In the genomic region with DNA sequence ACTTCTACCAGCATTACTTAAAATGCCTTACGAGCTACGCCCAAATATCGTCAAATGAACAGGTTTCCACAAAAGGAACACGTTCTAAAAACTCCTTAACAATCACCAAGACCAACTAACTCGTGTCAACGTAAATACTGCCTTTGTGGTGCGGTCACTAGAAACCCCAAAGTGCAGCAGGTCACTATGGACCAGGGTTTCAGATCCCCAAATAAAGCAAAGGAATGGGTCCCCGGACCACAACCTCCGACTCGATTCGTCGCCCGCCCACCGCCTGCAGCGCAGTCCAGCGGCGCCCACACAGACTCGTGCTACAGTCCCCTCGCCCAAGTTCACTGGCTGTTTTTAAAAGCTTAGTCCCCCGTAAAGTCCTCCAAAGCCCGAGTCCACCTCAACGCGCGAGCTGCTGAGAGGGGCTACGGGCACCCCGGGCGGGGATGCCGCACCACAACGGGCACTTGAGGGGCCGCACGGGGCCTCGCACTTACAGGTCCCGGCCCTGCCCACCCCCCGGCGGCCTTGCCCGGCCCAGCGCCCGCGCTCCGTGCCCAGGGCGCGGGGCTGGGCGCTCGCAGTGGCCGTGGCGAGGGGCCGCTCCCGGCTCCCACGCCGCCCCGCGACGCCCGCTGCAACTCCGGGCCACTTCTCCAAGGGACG, we compare ENCODE assay signal across 2 cellular contexts.
A peak's percentile ranks its signal among the peaks of the same experiment; 100 is the strongest.
TF ChIP-seq lines count a peak whose summit lies in the region.

No MANE protein-coding gene starts in this region.

TF ChIP-seq in HEK293, 187 proteins besides CTCF, POLR2A, EP300 and RAD21 (continued from another document and continues in another):
- TF ChIP-seq, protein P1, sequence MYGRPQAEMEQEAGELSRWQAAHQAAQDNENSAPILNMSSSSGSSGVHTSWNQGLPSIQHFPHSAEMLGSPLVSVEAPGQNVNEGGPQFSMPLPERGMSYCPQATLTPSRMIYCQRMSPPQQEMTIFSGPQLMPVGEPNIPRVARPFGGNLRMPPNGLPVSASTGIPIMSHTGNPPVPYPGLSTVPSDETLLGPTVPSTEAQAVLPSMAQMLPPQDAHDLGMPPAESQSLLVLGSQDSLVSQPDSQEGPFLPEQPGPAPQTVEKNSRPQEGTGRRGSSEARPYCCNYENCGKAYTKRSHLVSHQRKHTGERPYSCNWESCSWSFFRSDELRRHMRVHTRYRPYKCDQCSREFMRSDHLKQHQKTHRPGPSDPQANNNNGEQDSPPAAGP (tag by site-specific recombination; IDR thresholded peaks at IDR 0.05) = no peak
- TF ChIP-seq WT1 (tag by site-specific recombination; IDR thresholded peaks at IDR 0.05) (no peak), TRIM28 (IDR thresholded peaks at IDR 0.05; ENCODE audit: borderline replicate concordance, low read length) (no peak), ZNF311 (tag by site-specific recombination; IDR thresholded peaks at IDR 0.05; ENCODE audit: borderline replicate concordance) (no peak), ZNF76 (tag by site-specific recombination; IDR thresholded peaks at IDR 0.05; ENCODE audit: borderline replicate concordance, low read depth) (no peak), ZNF138 (tag by site-specific recombination; IDR thresholded peaks at IDR 0.05; ENCODE audit: borderline replicate concordance) (no peak), ZNF335 (tag by site-specific recombination; conservative IDR thresholded peaks at IDR 0.05) (peak; percentile 97), ZNF530 (tag by site-specific recombination; IDR thresholded peaks at IDR 0.05; ENCODE audit: low read depth) (no peak), PRDM4 (tag by site-specific recombination; IDR thresholded peaks at IDR 0.05) (peak; percentile 63), ZBTB26 (tag by site-specific recombination; optimal IDR thresholded peaks at IDR 0.05) (peak; percentile 70), ZNF561 (tag by site-specific recombination; IDR thresholded peaks at IDR 0.05; ENCODE audit: borderline replicate concordance) (no peak), KLF9 (tag by site-specific recombination; IDR thresholded peaks at IDR 0.05; ENCODE audit: low read depth) (peak; percentile 32; the same call in 1 of the 2 replicates), GLIS2 (tag by site-specific recombination; IDR thresholded peaks at IDR 0.05) (peak; percentile 84), ZNF785 (tag by site-specific recombination; IDR thresholded peaks at IDR 0.05) (no peak), ZNF768 (tag by site-specific recombination; IDR thresholded peaks at IDR 0.05) (no peak), KLF1 (tag by site-specific recombination; IDR thresholded peaks at IDR 0.05) (0 out of 2 replicates have a peak, but pooled peaks have one; percentile 9), ZNF449 (tag by site-specific recombination; IDR thresholded peaks at IDR 0.05) (peak; percentile 21; the same call in 1 of the 2 replicates)
- TF ChIP-seq, protein P2, sequence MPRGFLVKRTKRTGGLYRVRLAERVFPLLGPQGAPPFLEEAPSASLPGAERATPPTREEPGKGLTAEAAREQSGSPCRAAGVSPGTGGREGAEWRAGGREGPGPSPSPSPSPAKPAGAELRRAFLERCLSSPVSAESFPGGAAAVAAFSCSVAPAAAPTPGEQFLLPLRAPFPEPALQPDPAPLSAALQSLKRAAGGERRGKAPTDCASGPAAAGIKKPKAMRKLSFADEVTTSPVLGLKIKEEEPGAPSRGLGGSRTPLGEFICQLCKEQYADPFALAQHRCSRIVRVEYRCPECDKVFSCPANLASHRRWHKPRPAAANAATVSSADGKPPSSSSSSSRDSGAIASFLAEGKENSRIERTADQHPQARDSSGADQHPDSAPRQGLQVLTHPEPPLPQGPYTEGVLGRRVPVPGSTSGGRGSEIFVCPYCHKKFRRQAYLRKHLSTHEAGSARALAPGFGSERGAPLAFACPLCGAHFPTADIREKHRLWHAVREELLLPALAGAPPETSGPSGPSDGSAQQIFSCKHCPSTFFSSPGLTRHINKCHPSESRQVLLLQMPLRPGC (tag by site-specific recombination; IDR thresholded peaks at IDR 0.05) = no peak

TF ChIP-seq in K562, 482 proteins besides CTCF, POLR2A, EP300 and RAD21 (continued from another document):
- TF ChIP-seq MTA1 (IDR thresholded peaks at IDR 0.05; ENCODE audit: borderline replicate concordance) (no peak), FOS (IDR thresholded peaks at IDR 0.05; ENCODE audit: extremely low read depth, insufficient read length) (no peak), SREBF2 (CRISPR knock-in tag; IDR thresholded peaks at IDR 0.05) (no peak), NUFIP1 (IDR thresholded peaks at IDR 0.05; ENCODE audit: partially characterized antibody) (no peak), ETV6 (IDR thresholded peaks at IDR 0.05; ENCODE audit: borderline replicate concordance in 1 of 2, low read depth in 2 of 2, low read length in 1 of 2) (no peak), ETV6 (CRISPR knock-in tag; IDR thresholded peaks at IDR 0.05; ENCODE audit: borderline replicate concordance) (no peak), BACH1 (tag; IDR thresholded peaks at IDR 0.05) (no peak), STAT5B (CRISPR knock-in tag; IDR thresholded peaks at IDR 0.05) (no peak), ELF1 (tag; IDR thresholded peaks at IDR 0.05) (no peak), EZH2 (IDR thresholded peaks at IDR 0.05; ENCODE audit: borderline replicate concordance, low read depth, low read length) (0 out of 2 replicates have a peak, but pooled peaks have one; percentile 38), NR2F6 (CRISPR knock-in tag; IDR thresholded peaks at IDR 0.05) (no peak), SFPQ (IDR thresholded peaks at IDR 0.05; ENCODE audit: low read depth, low read length) (no peak), EHMT2 (IDR thresholded peaks at IDR 0.05) (no peak), BCOR (IDR thresholded peaks at IDR 0.05) (no peak), MLLT1 (IDR thresholded peaks at IDR 0.05) (no peak), TEAD1 (CRISPR knock-in tag; IDR thresholded peaks at IDR 0.05) (no peak)
- TF ChIP-seq, protein P3, sequence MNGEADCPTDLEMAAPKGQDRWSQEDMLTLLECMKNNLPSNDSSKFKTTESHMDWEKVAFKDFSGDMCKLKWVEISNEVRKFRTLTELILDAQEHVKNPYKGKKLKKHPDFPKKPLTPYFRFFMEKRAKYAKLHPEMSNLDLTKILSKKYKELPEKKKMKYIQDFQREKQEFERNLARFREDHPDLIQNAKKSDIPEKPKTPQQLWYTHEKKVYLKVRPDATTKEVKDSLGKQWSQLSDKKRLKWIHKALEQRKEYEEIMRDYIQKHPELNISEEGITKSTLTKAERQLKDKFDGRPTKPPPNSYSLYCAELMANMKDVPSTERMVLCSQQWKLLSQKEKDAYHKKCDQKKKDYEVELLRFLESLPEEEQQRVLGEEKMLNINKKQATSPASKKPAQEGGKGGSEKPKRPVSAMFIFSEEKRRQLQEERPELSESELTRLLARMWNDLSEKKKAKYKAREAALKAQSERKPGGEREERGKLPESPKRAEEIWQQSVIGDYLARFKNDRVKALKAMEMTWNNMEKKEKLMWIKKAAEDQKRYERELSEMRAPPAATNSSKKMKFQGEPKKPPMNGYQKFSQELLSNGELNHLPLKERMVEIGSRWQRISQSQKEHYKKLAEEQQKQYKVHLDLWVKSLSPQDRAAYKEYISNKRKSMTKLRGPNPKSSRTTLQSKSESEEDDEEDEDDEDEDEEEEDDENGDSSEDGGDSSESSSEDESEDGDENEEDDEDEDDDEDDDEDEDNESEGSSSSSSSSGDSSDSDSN (IDR thresholded peaks at IDR 0.05; ENCODE audit: borderline replicate concordance in 1 of 2, low read depth in 2 of 2, low read length in 2 of 2) = 0 out of 4 replicates have a peak, but pooled peaks of 1 of the 2 experiments have one; percentile 23
- TF ChIP-seq, protein P4, sequence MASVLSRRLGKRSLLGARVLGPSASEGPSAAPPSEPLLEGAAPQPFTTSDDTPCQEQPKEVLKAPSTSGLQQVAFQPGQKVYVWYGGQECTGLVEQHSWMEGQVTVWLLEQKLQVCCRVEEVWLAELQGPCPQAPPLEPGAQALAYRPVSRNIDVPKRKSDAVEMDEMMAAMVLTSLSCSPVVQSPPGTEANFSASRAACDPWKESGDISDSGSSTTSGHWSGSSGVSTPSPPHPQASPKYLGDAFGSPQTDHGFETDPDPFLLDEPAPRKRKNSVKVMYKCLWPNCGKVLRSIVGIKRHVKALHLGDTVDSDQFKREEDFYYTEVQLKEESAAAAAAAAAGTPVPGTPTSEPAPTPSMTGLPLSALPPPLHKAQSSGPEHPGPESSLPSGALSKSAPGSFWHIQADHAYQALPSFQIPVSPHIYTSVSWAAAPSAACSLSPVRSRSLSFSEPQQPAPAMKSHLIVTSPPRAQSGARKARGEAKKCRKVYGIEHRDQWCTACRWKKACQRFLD (CRISPR knock-in tag; IDR thresholded peaks at IDR 0.05) = no peak
